14 cellular contexts compared by ENCODE assay signal in genomic region chr12:103879048-103879692, GRCh38. TPM values are rescaled to one million over a fixed set of nuclear protein-coding genes. Genes with fewer than 3 reads are reported as not detected.
DNase-seq lines count a peak whose midpoint lies in the region; ATAC-seq and TF ChIP-seq lines count a peak whose summit lies in the region.
"Had no signal": no experiment of that assay in that cellular context is flagged by ENCODE, and none has a peak within 500 bp of the region (broad histone marks: within the 10 kb centered on the region; RNA-seq: fewer than 3 reads in every experiment).

No MANE protein-coding gene starts in this region.

- CTCF ChIA-PET in activated naive CD4-positive, alpha-beta T cell treated with anti-CD3 and anti-CD28 coated beads, Interleukin-2, amount 10 ng/mL, durations not matched to agents 7 days and 5 days (lab: Charles Lee) = interaction anchor here (1.0 to 3.0 kb wide), 5 partner anchors 9 to 230 kb away, joined by 5 to 29 read pairs (median 7); partner anchors contain the start of gene TDG
- CTCF ChIA-PET in activated CD8-positive, alpha-beta T cell treated with anti-CD3 and anti-CD28 coated beads for 36 hours (lab: Charles Lee) = interaction anchor here (0.7 to 5.4 kb wide), 15 partner anchors 9 to 253 kb away, joined by 3 to 37 read pairs (median 4); no protein-coding TSS in a partner anchor

- H3K9me3 ChIP-seq in Karpas-422 (ENCODE audit: low read length) = no peaks in the 10 kb centered on the region
- H3K9me3 ChIP-seq in adrenal gland (replicated peaks in 1 of 3) = no peaks in the 10 kb centered on the region

- TF ChIP-seq CTCF in activated CD8-positive, alpha-beta T cell treated with anti-CD3 and anti-CD28 coated beads for 36 hours (IDR thresholded peaks at IDR 0.05) = no peak
- TF ChIP-seq CTCF in endothelial cell (IDR thresholded peaks at IDR 0.05; ENCODE audit: unreplicated experiment) = no peak
- TF ChIP-seq CTCF in adrenal gland (IDR thresholded peaks at IDR 0.05) = no peak

- no peak overlapping the region for H2AFZ ChIP-seq in Karpas-422 (ENCODE audit: low read length)

- no peak overlapping the region for H3K4me3 ChIP-seq in Karpas-422 (ENCODE audit: low read length)
- H3K4me3 ChIP-seq in adrenal gland = no peak overlapping the region

- H3K9me2 ChIP-seq in Karpas-422 (replicated peaks; ENCODE audit: insufficient read depth, low read length) = no peaks in the 10 kb centered on the region

- H3K27ac Mint-ChIP-seq in activated naive CD4-positive, alpha-beta T cell treated with anti-CD3 and anti-CD28 coated beads, Interleukin-2, amount 50 U/mL, for 72 hours = peak overlapping the region in 1 of 2 donors; percentile 51
- H3K27ac Mint-ChIP-seq in activated naive CD4-positive, alpha-beta T cell treated with anti-CD3 and anti-CD28 coated beads, Interleukin-2, amount 10 ng/mL, durations not matched to agents 7 days and 5 days = no peak overlapping the region
- peak overlapping the region; percentile 40 for H3K27ac Mint-ChIP-seq in activated CD8-positive, alpha-beta T cell treated with anti-CD3 and anti-CD28 coated beads for 36 hours
- peak overlapping the region; percentile 2 for H3K27ac Mint-ChIP-seq in endothelial cell (ENCODE audit: unreplicated experiment)
- H3K27ac Mint-ChIP-seq in stimulated activated naive CD8-positive, alpha-beta T cell treated with anti-CD3 and anti-CD28 coated beads, Interleukin-15, amount 100 ng/mL, for 72 hours = peak overlapping the region; percentile 4 to 47
- H3K27ac Mint-ChIP-seq: B cell had no signal

- intact Hi-C loops in activated CD8-positive, alpha-beta T cell treated with anti-CD3 and anti-CD28 coated beads for 36 hours (cut with micrococcal nuclease) = loop anchor here (2.0 kb wide), 1 partner anchor 230 kb away; no protein-coding TSS in a partner anchor
- intact Hi-C loops in adrenal gland (cut with DNase I) (loop anchor here in 1 of 2 donors (10.0 kb wide), 1 partner anchor 46 kb away; no protein-coding TSS in a partner anchor), left colon (cut with DNase I, micrococcal nuclease) (loop anchor here in 1 of 2 donors (10.0 kb wide), 1 partner anchor 104 kb away; no protein-coding TSS in a partner anchor)

- no peaks in the 10 kb centered on the region for H3K79me2 ChIP-seq in Karpas-422 (ENCODE audit: low read length)

- peaks cover 27% of the 10 kb centered on the region for H3K4me1 Mint-ChIP-seq in activated naive CD4-positive, alpha-beta T cell treated with anti-CD3 and anti-CD28 coated beads, Interleukin-2, amount 10 ng/mL, durations not matched to agents 7 days and 5 days
- peaks cover 26% of the 10 kb centered on the region for H3K4me1 Mint-ChIP-seq in activated CD8-positive, alpha-beta T cell treated with anti-CD3 and anti-CD28 coated beads for 36 hours (ENCODE audit: low read depth)
- H3K4me1 Mint-ChIP-seq in endothelial cell (ENCODE audit: unreplicated experiment) = peaks cover 24% of the 10 kb centered on the region
- peaks cover 55% of the 10 kb centered on the region for H3K4me1 Mint-ChIP-seq in stimulated activated naive CD8-positive, alpha-beta T cell treated with anti-CD3 and anti-CD28 coated beads, Interleukin-15, amount 100 ng/mL, for 72 hours

- no peak overlapping the region for H3K4me3 Mint-ChIP-seq in activated naive CD4-positive, alpha-beta T cell treated with anti-CD3 and anti-CD28 coated beads, Interleukin-2, amount 10 ng/mL, durations not matched to agents 7 days and 5 days
- H3K4me3 Mint-ChIP-seq in activated CD8-positive, alpha-beta T cell treated with anti-CD3 and anti-CD28 coated beads for 36 hours = no peak overlapping the region
- no peak overlapping the region for H3K4me3 Mint-ChIP-seq in endothelial cell (ENCODE audit: unreplicated experiment)
- H3K4me3 Mint-ChIP-seq in stimulated activated naive CD8-positive, alpha-beta T cell treated with anti-CD3 and anti-CD28 coated beads, Interleukin-15, amount 100 ng/mL, for 72 hours = peak overlapping the region; percentile 18 to 50
- H3K4me3 Mint-ChIP-seq: B cell had no signal

- H3K4me2 ChIP-seq in Karpas-422 (ENCODE audit: low read depth, low read length, poor library complexity, severe bottlenecking) = no peak overlapping the region

- no peak for DNase-seq in activated naive CD4-positive, alpha-beta T cell treated with anti-CD3 and anti-CD28 coated beads, Interleukin-2, amount 50 U/mL, for 72 hours (ENCODE audit: low spot score in 2 of 2)
- DNase-seq in activated naive CD4-positive, alpha-beta T cell treated with anti-CD3 and anti-CD28 coated beads, Interleukin-2, amount 10 ng/mL, durations not matched to agents 7 days and 5 days = no peak
- peak; percentile 62 for DNase-seq in activated CD8-positive, alpha-beta T cell treated with anti-CD3 and anti-CD28 coated beads for 36 hours
- DNase-seq in endothelial cell (ENCODE audit: low spot score) (no peak), Karpas-422 (no peak), adrenal gland (no peak), left colon (no peak)
- peak in 1 of 2 donors; percentile 28 for DNase-seq in stimulated activated naive CD8-positive, alpha-beta T cell treated with anti-CD3 and anti-CD28 coated beads, Interleukin-15, amount 100 ng/mL, for 72 hours
- DNase-seq: MM.1S, NCI-H1105, NCI-H1694 treated with DMSO at 0.1 percent for 48 hours had no signal

- ATAC-seq in activated naive CD4-positive, alpha-beta T cell treated with anti-CD3 and anti-CD28 coated beads, Interleukin-2, amount 50 U/mL, for 72 hours = peak; percentile 29 to 56
- ATAC-seq in activated CD8-positive, alpha-beta T cell treated with anti-CD3 and anti-CD28 coated beads for 36 hours = peak; percentile 47
- ATAC-seq in stimulated activated naive CD8-positive, alpha-beta T cell treated with anti-CD3 and anti-CD28 coated beads, Interleukin-15, amount 100 ng/mL, for 72 hours = peak; percentile 45
- ATAC-seq in left colon = no peak

- no peak for TF ChIP-seq POLR2A in adrenal gland (IDR thresholded peaks at IDR 0.05)

- no peaks in the 10 kb centered on the region for H4K20me1 ChIP-seq in Karpas-422 (ENCODE audit: insufficient read depth, low read depth, low read length)

- H3K27me3 Mint-ChIP-seq in activated naive CD4-positive, alpha-beta T cell treated with anti-CD3 and anti-CD28 coated beads, Interleukin-2, amount 10 ng/mL, durations not matched to agents 7 days and 5 days = no peaks in the 10 kb centered on the region
- H3K27me3 Mint-ChIP-seq in activated CD8-positive, alpha-beta T cell treated with anti-CD3 and anti-CD28 coated beads for 36 hours = no peaks in the 10 kb centered on the region
- H3K27me3 Mint-ChIP-seq in endothelial cell (ENCODE audit: unreplicated experiment) = peaks cover 5% of the 10 kb centered on the region
- no peaks in the 10 kb centered on the region for H3K27me3 Mint-ChIP-seq in stimulated activated naive CD8-positive, alpha-beta T cell treated with anti-CD3 and anti-CD28 coated beads, Interleukin-15, amount 100 ng/mL, for 72 hours
- H3K27me3 Mint-ChIP-seq: B cell had no signal

- H3K4me1 ChIP-seq in Karpas-422 (ENCODE audit: low read length) (peaks cover 8% of the 10 kb centered on the region), adrenal gland (replicated peaks in 1 of 2) (no peaks in the 10 kb centered on the region)

- WGBS in adrenal gland, 4 donors = 74 to 83% (median 81%) methylated on average over 9 of the region's 9 CpGs

- H3K36me3 Mint-ChIP-seq in activated naive CD4-positive, alpha-beta T cell treated with anti-CD3 and anti-CD28 coated beads, Interleukin-2, amount 50 U/mL, for 72 hours = no peaks in the 10 kb centered on the region
- H3K36me3 Mint-ChIP-seq in activated naive CD4-positive, alpha-beta T cell treated with anti-CD3 and anti-CD28 coated beads, Interleukin-2, amount 10 ng/mL, durations not matched to agents 7 days and 5 days = no peaks in the 10 kb centered on the region
- H3K36me3 Mint-ChIP-seq in activated CD8-positive, alpha-beta T cell treated with anti-CD3 and anti-CD28 coated beads for 36 hours (ENCODE audit: low read depth) = no peaks in the 10 kb centered on the region
- no peaks in the 10 kb centered on the region for H3K36me3 Mint-ChIP-seq in endothelial cell (ENCODE audit: low read depth, unreplicated experiment)

- H3K9me3 Mint-ChIP-seq in activated naive CD4-positive, alpha-beta T cell treated with anti-CD3 and anti-CD28 coated beads, Interleukin-2, amount 50 U/mL, for 72 hours = no peaks in the 10 kb centered on the region
- H3K9me3 Mint-ChIP-seq in activated naive CD4-positive, alpha-beta T cell treated with anti-CD3 and anti-CD28 coated beads, Interleukin-2, amount 10 ng/mL, durations not matched to agents 7 days and 5 days = no peaks in the 10 kb centered on the region
- H3K9me3 Mint-ChIP-seq in activated CD8-positive, alpha-beta T cell treated with anti-CD3 and anti-CD28 coated beads for 36 hours = no peaks in the 10 kb centered on the region
- H3K9me3 Mint-ChIP-seq in endothelial cell (ENCODE audit: unreplicated experiment) = no peaks in the 10 kb centered on the region
- H3K9me3 Mint-ChIP-seq in stimulated activated naive CD8-positive, alpha-beta T cell treated with anti-CD3 and anti-CD28 coated beads, Interleukin-15, amount 100 ng/mL, for 72 hours = no peaks in the 10 kb centered on the region

- H3K36me3 ChIP-seq in Karpas-422 (ENCODE audit: insufficient read depth, low read length) = no peaks in the 10 kb centered on the region
- no peaks in the 10 kb centered on the region for H3K36me3 ChIP-seq in adrenal gland (replicated peaks in 1 of 2)

- H3K27me3 ChIP-seq in Karpas-422 (ENCODE audit: low read length) (no peaks in the 10 kb centered on the region), adrenal gland (no peaks in the 10 kb centered on the region)

- POLR2A ChIA-PET in activated CD8-positive, alpha-beta T cell treated with anti-CD3 and anti-CD28 coated beads for 36 hours (lab: Charles Lee) = interaction anchor here (0.7 to 1.5 kb wide), 3 partner anchors 10 to 77 kb away, joined by 3 to 4 read pairs (median 3); no protein-coding TSS in a partner anchor

- H3K27ac ChIP-seq in Karpas-422 (ENCODE audit: low read length) (no peak overlapping the region), adrenal gland (no peak overlapping the region)
- H3K27ac ChIP-seq: RWPE1 had no signal

- H3K9ac ChIP-seq in Karpas-422 (ENCODE audit: low read length) = no peak overlapping the region
- H3K9ac ChIP-seq: KMS-11 had no signal

RNA-seq across cellular contexts. Expression of gene NT5DC3, which starts 38.1 kb away (rescaled TPM):
- 1 to 10 TPM; 5.4 to 6.7 TPM for total RNA-seq in activated naive CD4-positive, alpha-beta T cell treated with anti-CD3 and anti-CD28 coated beads, Interleukin-2, amount 50 U/mL, for 72 hours
- total RNA-seq in activated CD8-positive, alpha-beta T cell treated with anti-CD3 and anti-CD28 coated beads for 36 hours = 1 to 10 TPM; 8.6 to 9.4 TPM
- 1.3 TPM for total RNA-seq in endothelial cell (ENCODE audit: unreplicated experiment)
- total RNA-seq in Karpas-422 (2014; rRNA removed; shearing (Covaris generic); ENCODE audit: low replicate concordance) = 1.5 and 1.7 TPM in 2 replicates
- 10 to 100 TPM in 4 of 8 donors, 1 to 10 TPM in 4; 4.8 to 13.1 (median 8.9) TPM for total RNA-seq in adrenal gland
- 1 to 10 TPM; 4.1 to 5.4 (median 4.2) TPM for polyA plus RNA-seq in adrenal gland
- 10 to 100 TPM; 14.4 to 24.0 TPM for total RNA-seq in left colon

RNA-seq across cellular contexts. Expression of gene HSP90B1, which starts 51.0 kb away (rescaled TPM):
- 100 to 1,000 TPM; 285 to 376 TPM for total RNA-seq in activated naive CD4-positive, alpha-beta T cell treated with anti-CD3 and anti-CD28 coated beads, Interleukin-2, amount 50 U/mL, for 72 hours
- 100 to 1,000 TPM; 412 to 418 TPM for total RNA-seq in activated CD8-positive, alpha-beta T cell treated with anti-CD3 and anti-CD28 coated beads for 36 hours
- total RNA-seq in endothelial cell (ENCODE audit: unreplicated experiment) (729 TPM), adrenal gland (1,000 to 10,000 TPM in 1 of 8 donors, 100 to 1,000 TPM in 7; 241 to 1,575 (median 506) TPM), left colon (100 to 1,000 TPM; 440 to 482 TPM)
- 327 and 334 TPM in 2 replicates for total RNA-seq in Karpas-422 (2014; rRNA removed; shearing (Covaris generic); ENCODE audit: low replicate concordance)
- polyA plus RNA-seq in adrenal gland = 1,000 to 10,000 TPM in 1 of 3 donors, 100 to 1,000 TPM in 2; 287 to 1,629 (median 551) TPM

Comparison
In these comparisons a context has a peak if more than half of its experiments do, and no peak if none do; other contexts are left out.
1. H3K4me3 Mint-ChIP-seq: peak in stimulated activated naive CD8-positive, alpha-beta T cell treated with anti-CD3 and anti-CD28 coated beads, Interleukin-15, amount 100 ng/mL, for 72 hours (2 of 2); none in activated naive CD4-positive, alpha-beta T cell treated with anti-CD3 and anti-CD28 coated beads, Interleukin-2, amount 10 ng/mL, durations not matched to agents 7 days and 5 days (single experiment), activated CD8-positive, alpha-beta T cell treated with anti-CD3 and anti-CD28 coated beads for 36 hours (single experiment) and endothelial cell (single experiment).